32 cellular contexts compared by ENCODE assay signal in the genomic region with DNA sequence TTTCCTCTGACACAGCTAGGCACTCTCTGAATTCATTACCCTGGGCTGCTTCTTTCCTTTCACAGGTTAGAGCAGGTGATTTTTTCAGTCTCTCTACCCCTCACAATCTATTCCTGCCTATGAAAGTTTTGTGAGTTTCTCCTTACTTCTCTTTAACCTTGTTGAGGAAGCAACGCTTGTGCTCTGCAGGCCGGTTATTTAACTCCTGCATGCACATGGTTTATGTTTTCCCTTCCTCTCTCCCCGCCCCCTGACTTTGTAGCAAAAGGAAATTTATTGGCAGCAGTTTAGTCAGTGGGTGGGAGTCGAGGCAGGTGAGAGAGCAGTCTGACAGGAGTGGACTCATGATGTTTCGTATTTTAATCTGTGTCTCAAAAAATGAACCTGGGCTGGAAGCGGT.
"Had no signal": no experiment of that assay in that cellular context is flagged by ENCODE, and none has a peak within 500 bp of the region (broad histone marks: within the 10 kb centered on the region; RNA-seq: fewer than 3 reads in every experiment).

No MANE protein-coding gene starts in this region.

- H3K4me1 ChIP-seq: adrenal gland, body of pancreas, breast epithelium had no signal

- ATAC-seq: activated CD4-positive, alpha-beta T cell treated with anti-CD3 and anti-CD28 coated beads for 36 hours; activated CD4-positive, CD25-positive, alpha-beta regulatory T cell treated with anti-CD3 and anti-CD28 coated beads, Interleukin-2, amount 50 U/mL, for 24 hours; activated CD8-positive, alpha-beta memory T cell treated with anti-CD3 and anti-CD28 coated beads, Interleukin-2, amount 10 ng/mL, durations not matched to agents 7 days and 5 days; activated CD8-positive, alpha-beta T cell treated with anti-CD3 and anti-CD28 coated beads, Interleukin-2, amount 10 ng/mL, durations not matched to agents 7 days and 5 days; activated naive CD8-positive, alpha-beta T cell treated with anti-CD3 and anti-CD28 coated beads, Interleukin-2, amount 50 U/mL, for 24 hours; body of pancreas; esophagus mucosa; T-helper 17 cell had no signal

- FAIRE-seq: frontal cortex had no signal

- H3K9me3 ChIP-seq: adrenal gland, body of pancreas, breast epithelium had no signal

- DNase-seq: activated B cell treated with CpG ODN at 0.5 μM for 24 hours; activated CD4-positive, alpha-beta memory T cell treated with anti-CD3 and anti-CD28 coated beads for 36 hours; activated CD4-positive, alpha-beta T cell treated with anti-CD3 and anti-CD28 coated beads for 36 hours; activated CD4-positive, alpha-beta T cell treated with anti-CD3 and anti-CD28 coated beads, Interleukin-2, amount 10 ng/mL, durations not matched to agents 24 days and 14 days; activated CD8-positive, alpha-beta memory T cell treated with anti-CD3 and anti-CD28 coated beads, Interleukin-2, amount 10 ng/mL, durations not matched to agents 7 days and 5 days; activated CD8-positive, alpha-beta memory T cell treated with anti-CD3 and anti-CD28 coated beads, Interleukin-2, amount 50 U/mL, for 4 hours; activated CD8-positive, alpha-beta T cell treated with anti-CD3 and anti-CD28 coated beads, Interleukin-2, amount 10 ng/mL, durations not matched to agents 7 days and 5 days; activated effector memory CD4-positive, alpha-beta T cell treated with anti-CD3 and anti-CD28 coated beads, Interleukin-2, amount 50 U/mL, for 16 hours; activated naive CD4-positive, alpha-beta T cell treated with anti-CD3 and anti-CD28 coated beads for 36 hours; activated naive CD8-positive, alpha-beta T cell treated with anti-CD3 and anti-CD28 coated beads for 36 hours; activated naive CD8-positive, alpha-beta T cell treated with anti-CD3 and anti-CD28 coated beads, Interleukin-2, amount 50 U/mL, for 24 hours; activated T-cell treated with anti-CD3 and anti-CD28 coated beads, Interleukin-2, amount 50 U/mL, for 1 hour; activated T-cell treated with anti-CD3 and anti-CD28 coated beads, Interleukin-2, amount 50 U/mL, for 48 hours; adrenal gland; amygdala; aorta; body of pancreas; dorsolateral prefrontal cortex; effector memory CD4-positive, alpha-beta T cell; endodermal cell; foreskin fibroblast; head of caudate nucleus; T-helper 1 cell; T-helper 17 cell; T1000; WERI-Rb-1 had no signal

- H3K4me3 ChIP-seq: adrenal gland, body of pancreas, breast epithelium, cardiac muscle cell, coronary artery had no signal

- H3K27me3 ChIP-seq: adrenal gland, body of pancreas, breast epithelium, cardiac muscle cell had no signal

- H3K27ac ChIP-seq: adrenal gland, body of pancreas, breast epithelium, coronary artery, WERI-Rb-1 had no signal

- H3K36me3 ChIP-seq: adrenal gland, breast epithelium, cardiac muscle cell, WERI-Rb-1 had no signal
